1 cellular context compared by ENCODE assay signal in the genomic region with DNA sequence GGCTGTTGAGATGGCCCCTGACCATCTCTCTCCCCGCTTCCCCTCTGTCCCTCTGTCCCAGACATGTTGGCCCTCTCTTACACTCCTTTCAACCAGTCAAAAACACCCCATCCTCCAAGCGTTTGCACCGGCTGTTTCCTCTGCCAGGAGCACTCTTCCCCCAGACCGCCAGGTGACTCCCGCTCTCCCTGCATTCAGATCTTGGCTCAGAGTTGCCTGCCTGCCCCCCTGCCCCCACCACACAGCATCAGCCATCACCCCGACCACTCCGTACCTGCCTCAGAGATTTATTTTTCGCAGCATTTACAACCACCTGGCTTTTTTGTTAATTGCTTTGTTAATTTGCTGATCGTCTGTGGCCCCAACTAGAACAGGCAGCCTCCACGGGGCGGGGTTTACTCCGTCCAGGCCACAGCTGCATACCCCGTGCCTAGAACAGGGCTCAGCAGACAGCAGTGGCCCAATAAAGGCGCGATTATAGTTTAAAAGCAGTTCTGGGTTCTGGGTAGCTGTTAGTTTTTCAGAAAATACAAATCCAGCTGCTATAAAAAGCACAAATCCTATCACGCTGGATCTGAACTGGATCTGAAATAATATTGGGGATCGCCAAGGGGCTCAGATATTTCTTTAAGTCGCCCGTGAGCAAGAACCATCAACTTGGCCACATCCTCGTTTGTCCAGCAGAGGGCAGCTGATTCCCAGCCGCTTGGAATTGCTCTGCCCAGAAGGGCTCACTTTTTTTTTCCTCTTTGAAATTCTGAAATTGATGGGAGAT.
TF ChIP-seq lines count a peak whose summit lies in the region.

No MANE protein-coding gene starts in this region.

TF ChIP-seq in Ishikawa, 13 proteins besides CTCF, POLR2A, EP300 and RAD21 (continued from another document):
- TF ChIP-seq, protein P1, sequence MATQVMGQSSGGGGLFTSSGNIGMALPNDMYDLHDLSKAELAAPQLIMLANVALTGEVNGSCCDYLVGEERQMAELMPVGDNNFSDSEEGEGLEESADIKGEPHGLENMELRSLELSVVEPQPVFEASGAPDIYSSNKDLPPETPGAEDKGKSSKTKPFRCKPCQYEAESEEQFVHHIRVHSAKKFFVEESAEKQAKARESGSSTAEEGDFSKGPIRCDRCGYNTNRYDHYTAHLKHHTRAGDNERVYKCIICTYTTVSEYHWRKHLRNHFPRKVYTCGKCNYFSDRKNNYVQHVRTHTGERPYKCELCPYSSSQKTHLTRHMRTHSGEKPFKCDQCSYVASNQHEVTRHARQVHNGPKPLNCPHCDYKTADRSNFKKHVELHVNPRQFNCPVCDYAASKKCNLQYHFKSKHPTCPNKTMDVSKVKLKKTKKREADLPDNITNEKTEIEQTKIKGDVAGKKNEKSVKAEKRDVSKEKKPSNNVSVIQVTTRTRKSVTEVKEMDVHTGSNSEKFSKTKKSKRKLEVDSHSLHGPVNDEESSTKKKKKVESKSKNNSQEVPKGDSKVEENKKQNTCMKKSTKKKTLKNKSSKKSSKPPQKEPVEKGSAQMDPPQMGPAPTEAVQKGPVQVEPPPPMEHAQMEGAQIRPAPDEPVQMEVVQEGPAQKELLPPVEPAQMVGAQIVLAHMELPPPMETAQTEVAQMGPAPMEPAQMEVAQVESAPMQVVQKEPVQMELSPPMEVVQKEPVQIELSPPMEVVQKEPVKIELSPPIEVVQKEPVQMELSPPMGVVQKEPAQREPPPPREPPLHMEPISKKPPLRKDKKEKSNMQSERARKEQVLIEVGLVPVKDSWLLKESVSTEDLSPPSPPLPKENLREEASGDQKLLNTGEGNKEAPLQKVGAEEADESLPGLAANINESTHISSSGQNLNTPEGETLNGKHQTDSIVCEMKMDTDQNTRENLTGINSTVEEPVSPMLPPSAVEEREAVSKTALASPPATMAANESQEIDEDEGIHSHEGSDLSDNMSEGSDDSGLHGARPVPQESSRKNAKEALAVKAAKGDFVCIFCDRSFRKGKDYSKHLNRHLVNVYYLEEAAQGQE (IDR thresholded peaks at IDR 0.05; ENCODE audit: low read depth) = no peak
